1 cellular context compared by ENCODE assay signal in genomic region chr20:51262240-51262639, GRCh38.
TF ChIP-seq lines count a peak whose summit lies in the region.

No MANE protein-coding gene starts in this region.

TF ChIP-seq in HepG2, 621 proteins besides CTCF, POLR2A, EP300 and RAD21 (continued from another document and continues in another):
- peak; percentile 74 for TF ChIP-seq PAXIP1 (CRISPR knock-in tag; conservative IDR thresholded peaks at IDR 0.05)
- no peak for TF ChIP-seq ZBTB21 (CRISPR knock-in tag; IDR thresholded peaks at IDR 0.05)
- peak; percentile 17; the same call in 1 of the 2 replicates for TF ChIP-seq ETV5 (CRISPR knock-in tag; IDR thresholded peaks at IDR 0.05; ENCODE audit: borderline replicate concordance)
- no peak for TF ChIP-seq FOXP1 (IDR thresholded peaks at IDR 0.05)
- TF ChIP-seq FOXP1 (CRISPR knock-in tag; IDR thresholded peaks at IDR 0.05) = peak; percentile 61; the same call in 1 of the 2 replicates
- no peak for TF ChIP-seq ZNF574 (CRISPR knock-in tag; IDR thresholded peaks at IDR 0.05)
- TF ChIP-seq SMYD3 (CRISPR knock-in tag; IDR thresholded peaks at IDR 0.05) = no peak
- no peak for TF ChIP-seq ZNF567 (CRISPR knock-in tag; IDR thresholded peaks at IDR 0.05; ENCODE audit: borderline replicate concordance)
- no peak for TF ChIP-seq ZKSCAN5 (CRISPR knock-in tag; IDR thresholded peaks at IDR 0.05)
- no peak for TF ChIP-seq ZNF275 (CRISPR knock-in tag; IDR thresholded peaks at IDR 0.05; ENCODE audit: borderline replicate concordance)
- TF ChIP-seq MED13 (CRISPR knock-in tag; IDR thresholded peaks at IDR 0.05) = no peak
- TF ChIP-seq ZIK1 (CRISPR knock-in tag; IDR thresholded peaks at IDR 0.05; ENCODE audit: borderline replicate concordance, low read depth) = no peak
- TF ChIP-seq ZNF512 (CRISPR knock-in tag; IDR thresholded peaks at IDR 0.05) = no peak
- no peak for TF ChIP-seq ZNF354B (CRISPR knock-in tag; IDR thresholded peaks at IDR 0.05)
- no peak for TF ChIP-seq EHMT2 (IDR thresholded peaks at IDR 0.05; ENCODE audit: borderline replicate concordance, low read depth, low read length)
- TF ChIP-seq CREB1 (IDR thresholded peaks at IDR 0.05) = 0 out of 2 replicates have a peak, but pooled peaks have one; percentile 9
- TF ChIP-seq CREB1 (CRISPR knock-in tag; IDR thresholded peaks at IDR 0.05) = no peak
- TF ChIP-seq HMG20A (CRISPR knock-in tag; IDR thresholded peaks at IDR 0.05; ENCODE audit: borderline replicate concordance) = no peak
- TF ChIP-seq SALL1 (CRISPR knock-in tag; IDR thresholded peaks at IDR 0.05) = peak; percentile 59; the same call in 1 of the 2 replicates
- TF ChIP-seq MAF1 (CRISPR knock-in tag; IDR thresholded peaks at IDR 0.05; ENCODE audit: borderline replicate concordance) = no peak
- no peak for TF ChIP-seq ZMAT5 (CRISPR knock-in tag; IDR thresholded peaks at IDR 0.05; ENCODE audit: borderline replicate concordance, low read depth)
- TF ChIP-seq NFIB (CRISPR knock-in tag; IDR thresholded peaks at IDR 0.05; ENCODE audit: borderline replicate concordance) = no peak
- TF ChIP-seq HDAC1 (CRISPR knock-in tag; IDR thresholded peaks at IDR 0.05) = 0 out of 2 replicates have a peak, but pooled peaks have one; percentile 17
- TF ChIP-seq ZBTB34 (CRISPR knock-in tag; IDR thresholded peaks at IDR 0.05) = no peak
- TF ChIP-seq ZNF563 (CRISPR knock-in tag; IDR thresholded peaks at IDR 0.05) = no peak
- TF ChIP-seq ZNF136 (CRISPR knock-in tag; IDR thresholded peaks at IDR 0.05; ENCODE audit: low read depth) = no peak
- no peak for TF ChIP-seq SIX4 (CRISPR knock-in tag; IDR thresholded peaks at IDR 0.05)
- TF ChIP-seq KDM5B (CRISPR knock-in tag; IDR thresholded peaks at IDR 0.05; ENCODE audit: borderline replicate concordance) = no peak
- no peak for TF ChIP-seq ZNF235 (CRISPR knock-in tag; IDR thresholded peaks at IDR 0.05; ENCODE audit: borderline replicate concordance)
- no peak for TF ChIP-seq HIVEP1 (CRISPR knock-in tag; IDR thresholded peaks at IDR 0.05)
- no peak for TF ChIP-seq ZBTB43 (CRISPR knock-in tag; conservative IDR thresholded peaks at IDR 0.05)
- TF ChIP-seq NFE2L1 (CRISPR knock-in tag; IDR thresholded peaks at IDR 0.05; ENCODE audit: borderline replicate concordance) = no peak
- TF ChIP-seq ZBTB3 (CRISPR knock-in tag; IDR thresholded peaks at IDR 0.05; ENCODE audit: borderline replicate concordance, low read depth) = no peak
- TF ChIP-seq TRIM22 (IDR thresholded peaks at IDR 0.05) = no peak
- TF ChIP-seq MYPOP (CRISPR knock-in tag; IDR thresholded peaks at IDR 0.05) = no peak
- no peak for TF ChIP-seq PHF5A (CRISPR knock-in tag; IDR thresholded peaks at IDR 0.05; ENCODE audit: low read depth, unreplicated experiment)
- no peak for TF ChIP-seq MNT (IDR thresholded peaks at IDR 0.05)
- no peak for TF ChIP-seq HCFC1 (IDR thresholded peaks at IDR 0.05; ENCODE audit: low read depth, low read length)
- no peak for TF ChIP-seq RNF219 (CRISPR knock-in tag; IDR thresholded peaks at IDR 0.05)
- TF ChIP-seq SRSF9 (IDR thresholded peaks at IDR 0.05; ENCODE audit: borderline replicate concordance, insufficient read depth, low read depth, low read length, poor library complexity, severe bottlenecking) = no peak
- TF ChIP-seq ZNF431 (CRISPR knock-in tag; IDR thresholded peaks at IDR 0.05; ENCODE audit: borderline replicate concordance, low read depth) = no peak
- no peak for TF ChIP-seq WIZ (CRISPR knock-in tag; IDR thresholded peaks at IDR 0.05)
- no peak for TF ChIP-seq ZNF232 (CRISPR knock-in tag; IDR thresholded peaks at IDR 0.05; ENCODE audit: borderline replicate concordance)
- peak; percentile 54 for TF ChIP-seq BCL6 (CRISPR knock-in tag; IDR thresholded peaks at IDR 0.05)
- TF ChIP-seq MEIS2 (CRISPR knock-in tag; IDR thresholded peaks at IDR 0.05) = no peak
- TF ChIP-seq SAFB2 (CRISPR knock-in tag; IDR thresholded peaks at IDR 0.05; ENCODE audit: borderline replicate concordance, low read depth) = no peak
- no peak for TF ChIP-seq IKZF4 (CRISPR knock-in tag; IDR thresholded peaks at IDR 0.05; ENCODE audit: borderline replicate concordance, low read depth, not compliant biosample characterization)
- no peak for TF ChIP-seq PHB2 (IDR thresholded peaks at IDR 0.05; ENCODE audit: partially characterized antibody)
- TF ChIP-seq ZBTB42 (CRISPR knock-in tag; IDR thresholded peaks at IDR 0.05) = no peak
